ENCODE assay signal across 1 cellular context in the genomic region with DNA sequence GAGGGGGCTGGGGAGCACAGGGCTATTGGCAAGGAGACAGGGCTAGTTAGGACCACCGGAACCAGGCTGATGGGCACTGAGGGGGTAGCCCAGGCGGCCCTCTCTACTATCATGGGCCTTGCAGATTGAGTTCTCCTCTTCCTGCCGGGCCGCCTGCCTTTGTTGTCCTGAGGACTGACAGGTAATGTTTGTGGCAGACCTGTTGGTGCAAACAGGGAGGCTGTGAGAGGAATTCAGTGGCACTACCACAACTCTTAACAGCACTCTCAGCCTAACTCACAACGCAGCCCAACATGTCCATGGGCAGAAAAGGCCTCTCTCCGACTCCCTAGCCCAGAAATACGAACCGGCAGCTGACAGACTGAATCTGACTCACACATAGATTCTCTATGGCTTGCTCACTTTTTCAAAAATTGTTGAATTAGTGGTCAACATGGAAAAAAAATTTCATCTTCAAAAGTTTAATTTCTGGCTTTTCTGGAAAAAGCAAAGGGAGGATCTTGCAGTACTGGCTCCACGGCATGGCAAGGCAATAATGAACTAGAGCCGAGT.
TF ChIP-seq lines count a peak whose summit lies in the region.

No MANE protein-coding gene starts in this region.

TF ChIP-seq in GM23338, 12 proteins besides CTCF, POLR2A, EP300 and RAD21:
- TF ChIP-seq EZH2 (IDR thresholded peaks at IDR 0.05; ENCODE audit: low read depth, unreplicated experiment) (peak; percentile 52), NANOG (IDR thresholded peaks at IDR 0.05; ENCODE audit: borderline replicate concordance) (no peak), STAT1 (IDR thresholded peaks at IDR 0.05; ENCODE audit: unreplicated experiment) (no peak), JUNB (IDR thresholded peaks at IDR 0.05; ENCODE audit: unreplicated experiment) (no peak)
